9 cellular contexts compared by ENCODE assay signal in the genomic region with DNA sequence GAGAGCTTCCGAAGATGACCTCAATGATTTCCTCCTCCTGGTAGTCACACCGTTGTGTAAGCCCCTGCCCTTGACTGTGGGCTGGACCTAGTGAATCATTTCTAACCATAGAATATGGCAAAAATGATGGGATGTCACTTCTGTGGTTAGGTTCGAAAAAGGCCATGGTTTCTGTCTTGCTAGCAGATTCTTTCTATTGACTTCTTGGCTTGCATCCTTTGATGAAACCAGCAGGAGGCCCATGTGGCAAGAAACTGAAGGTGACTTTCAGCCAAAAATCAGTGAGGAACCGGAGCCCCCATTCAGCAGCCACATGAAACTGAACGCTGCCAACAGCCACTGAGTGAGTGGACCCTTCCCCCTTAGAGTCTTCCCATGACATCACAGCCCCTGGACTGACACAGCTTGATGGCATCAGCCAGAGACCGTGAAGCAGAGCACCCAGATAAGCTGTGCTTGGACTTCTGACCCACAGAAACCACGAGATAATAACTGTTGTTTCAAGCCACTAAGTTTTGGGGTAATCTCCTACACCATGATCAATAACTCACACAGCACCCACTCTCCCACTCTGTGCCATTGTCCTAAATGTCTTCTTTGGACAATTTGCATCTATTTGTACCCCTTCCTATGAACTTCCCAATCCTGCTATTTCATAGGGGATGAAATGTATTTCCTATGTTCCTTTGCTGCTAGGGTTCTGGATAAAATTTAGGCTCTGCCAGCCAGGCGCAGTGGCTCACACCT.
DNase-seq lines count a peak whose midpoint lies in the region; ATAC-seq and TF ChIP-seq lines count a peak whose summit lies in the region.
"Had no signal": no experiment of that assay in that cellular context is flagged by ENCODE, and none has a peak within 500 bp of the region (broad histone marks: within the 10 kb centered on the region; RNA-seq: fewer than 3 reads in every experiment).

No MANE protein-coding gene starts in this region.

- H3K4me3 Mint-ChIP-seq in activated T-cell treated with anti-CD3 and anti-CD28 coated beads, Interleukin-2, amount 50 U/mL, for 24 hours: no peak overlapping the region
- H3K4me3 Mint-ChIP-seq in stimulated activated effector memory CD8-positive, alpha-beta T cell treated with anti-CD3 and anti-CD28 coated beads, Interleukin-12 subunit alpha, Interleukin-12 subunit beta, amount 100 ng/mL, for 72 hours: no peak overlapping the region
- no peak overlapping the region for H3K4me3 Mint-ChIP-seq in osteocyte (ENCODE audit: unreplicated experiment)

- ATAC-seq in GM21717 (IDR thresholded peaks at IDR 0.05; ENCODE audit: unreplicated experiment) (peak; percentile 62), HG03439 (IDR thresholded peaks at IDR 0.05; ENCODE audit: unreplicated experiment) (peak; percentile 90)
- ATAC-seq in stimulated activated effector memory CD8-positive, alpha-beta T cell treated with anti-CD3 and anti-CD28 coated beads, Interleukin-12 subunit alpha, Interleukin-12 subunit beta, amount 100 ng/mL, for 72 hours: peak; percentile 89

- intact Hi-C loops in ascending aorta (cut with DNase I): no loop called here

- H3K36me3 ChIP-seq in ascending aorta: no peaks in the 10 kb centered on the region
- H3K36me3 ChIP-seq: colonic mucosa had no signal

- DNase-seq in activated T-cell treated with anti-CD3 and anti-CD28 coated beads, Interleukin-2, amount 50 U/mL, for 24 hours: no peak
- DNase-seq in activated T-cell treated with anti-CD3 and anti-CD28 coated beads, Interleukin-2, amount 50 U/mL, for 1 hour: no peak
- DNase-seq in stimulated activated effector memory CD8-positive, alpha-beta T cell treated with anti-CD3 and anti-CD28 coated beads, Interleukin-12 subunit alpha, Interleukin-12 subunit beta, amount 100 ng/mL, for 72 hours (ENCODE audit: low spot score in 2 of 2): peak in 1 of 2 donors; percentile 60
- DNase-seq in osteocyte (ENCODE audit: extremely low spot score, unreplicated experiment) (no peak), OCI-M1 (lab: John Stamatoyannopoulos, UW) (no peak), ascending aorta (ENCODE audit: low spot score in 2 of 2) (no peak)
- DNase-seq: colonic mucosa had no signal

- TF ChIP-seq CTCF in osteocyte (IDR thresholded peaks at IDR 0.05) (no peak), ascending aorta (IDR thresholded peaks at IDR 0.05) (no peak)

- H3K9me3 Mint-ChIP-seq in activated T-cell treated with anti-CD3 and anti-CD28 coated beads, Interleukin-2, amount 50 U/mL, for 24 hours: no peaks in the 10 kb centered on the region
- H3K9me3 Mint-ChIP-seq in stimulated activated effector memory CD8-positive, alpha-beta T cell treated with anti-CD3 and anti-CD28 coated beads, Interleukin-12 subunit alpha, Interleukin-12 subunit beta, amount 100 ng/mL, for 72 hours: no peaks in the 10 kb centered on the region
- H3K9me3 Mint-ChIP-seq in osteocyte (ENCODE audit: unreplicated experiment): no peaks in the 10 kb centered on the region

- peaks cover 17% of the 10 kb centered on the region for H3K36me3 Mint-ChIP-seq in activated T-cell treated with anti-CD3 and anti-CD28 coated beads, Interleukin-2, amount 50 U/mL, for 24 hours (ENCODE audit: low read depth)
- no peaks in the 10 kb centered on the region for H3K36me3 Mint-ChIP-seq in stimulated activated effector memory CD8-positive, alpha-beta T cell treated with anti-CD3 and anti-CD28 coated beads, Interleukin-12 subunit alpha, Interleukin-12 subunit beta, amount 100 ng/mL, for 72 hours
- no peaks in the 10 kb centered on the region for H3K36me3 Mint-ChIP-seq in osteocyte (ENCODE audit: unreplicated experiment)

- H3K27ac Mint-ChIP-seq in activated T-cell treated with anti-CD3 and anti-CD28 coated beads, Interleukin-2, amount 50 U/mL, for 24 hours: peak overlapping the region; percentile 22
- H3K27ac Mint-ChIP-seq in stimulated activated effector memory CD8-positive, alpha-beta T cell treated with anti-CD3 and anti-CD28 coated beads, Interleukin-12 subunit alpha, Interleukin-12 subunit beta, amount 100 ng/mL, for 72 hours: no peak overlapping the region
- no peak overlapping the region for H3K27ac Mint-ChIP-seq in osteocyte (ENCODE audit: unreplicated experiment)

- no peak overlapping the region for H3K4me3 ChIP-seq in ascending aorta
- H3K4me3 ChIP-seq: colonic mucosa had no signal

- no peaks in the 10 kb centered on the region for H3K9me3 ChIP-seq in ascending aorta
- H3K9me3 ChIP-seq: colonic mucosa had no signal

- peaks cover 16% of the 10 kb centered on the region for H3K4me1 Mint-ChIP-seq in activated T-cell treated with anti-CD3 and anti-CD28 coated beads, Interleukin-2, amount 50 U/mL, for 24 hours (ENCODE audit: low read depth)
- peaks cover 13% of the 10 kb centered on the region for H3K4me1 Mint-ChIP-seq in stimulated activated effector memory CD8-positive, alpha-beta T cell treated with anti-CD3 and anti-CD28 coated beads, Interleukin-12 subunit alpha, Interleukin-12 subunit beta, amount 100 ng/mL, for 72 hours
- peaks cover 33% of the 10 kb centered on the region for H3K4me1 Mint-ChIP-seq in osteocyte (ENCODE audit: unreplicated experiment)

- H3K27me3 ChIP-seq in ascending aorta: no peaks in the 10 kb centered on the region
- H3K27me3 ChIP-seq: colonic mucosa had no signal

- H3K27ac ChIP-seq in ascending aorta: no peak overlapping the region
- H3K27ac ChIP-seq: colonic mucosa had no signal

- no peaks in the 10 kb centered on the region for H3K27me3 Mint-ChIP-seq in activated T-cell treated with anti-CD3 and anti-CD28 coated beads, Interleukin-2, amount 50 U/mL, for 24 hours
- H3K27me3 Mint-ChIP-seq in osteocyte (ENCODE audit: unreplicated experiment): no peaks in the 10 kb centered on the region

- no peaks in the 10 kb centered on the region for H3K4me1 ChIP-seq in ascending aorta
- H3K4me1 ChIP-seq: colonic mucosa had no signal
